ENCODE assay signal across 8 cellular contexts in genomic region chr19:46975918-46976782, GRCh38. TPM values are rescaled to one million over a fixed set of nuclear protein-coding genes. Genes with fewer than 3 reads are reported as not detected.
DNase-seq lines count a peak whose midpoint lies in the region; ATAC-seq and TF ChIP-seq lines count a peak whose summit lies in the region.

No MANE protein-coding gene starts in this region.

- H3K4me3 Mint-ChIP-seq in activated CD8-positive, alpha-beta memory T cell treated with anti-CD3 and anti-CD28 coated beads, Interleukin-2, amount 10 ng/mL, durations not matched to agents 7 days and 5 days: no peak overlapping the region

- no peaks in the 10 kb centered on the region for H3K27me3 ChIP-seq in layer of hippocampus (ENCODE audit: control insufficient read depth, insufficient read depth, low read length)

- peak overlapping the region; percentile 52 for H3K4me3 ChIP-seq in coronary artery

- ATAC-seq in activated CD8-positive, alpha-beta memory T cell treated with anti-CD3 and anti-CD28 coated beads, Interleukin-2, amount 10 ng/mL, durations not matched to agents 7 days and 5 days: no peak
- ATAC-seq in GM19395 (IDR thresholded peaks at IDR 0.05; ENCODE audit: unreplicated experiment) (no peak), HG03439 (IDR thresholded peaks at IDR 0.05; ENCODE audit: unreplicated experiment) (no peak), HG03354 (IDR thresholded peaks at IDR 0.05; ENCODE audit: poor library complexity, severe bottlenecking, unreplicated experiment) (no peak)

- H3K27ac ChIP-seq in coronary artery (peak overlapping the region; percentile 87 to 97), layer of hippocampus (ENCODE audit: low read depth, low read length) (peak overlapping the region; percentile 87)

- peak overlapping the region; percentile 19 for H3K27ac Mint-ChIP-seq in activated CD8-positive, alpha-beta memory T cell treated with anti-CD3 and anti-CD28 coated beads, Interleukin-2, amount 10 ng/mL, durations not matched to agents 7 days and 5 days

- H3K9me3 Mint-ChIP-seq in activated CD8-positive, alpha-beta memory T cell treated with anti-CD3 and anti-CD28 coated beads, Interleukin-2, amount 10 ng/mL, durations not matched to agents 7 days and 5 days (ENCODE audit: low read depth): no peaks in the 10 kb centered on the region

- CTCF ChIA-PET in activated CD8-positive, alpha-beta memory T cell treated with anti-CD3 and anti-CD28 coated beads, Interleukin-2, amount 10 ng/mL, durations not matched to agents 7 days and 5 days (lab: Charles Lee): interaction anchor here (0.7 to 2.7 kb wide), 8 partner anchors 9 to 209 kb away, joined by 3 to 9 read pairs (median 4); no protein-coding TSS in a partner anchor

- peaks cover 40% of the 10 kb centered on the region for H3K4me1 Mint-ChIP-seq in activated CD8-positive, alpha-beta memory T cell treated with anti-CD3 and anti-CD28 coated beads, Interleukin-2, amount 10 ng/mL, durations not matched to agents 7 days and 5 days

- DNase-seq in activated CD8-positive, alpha-beta memory T cell treated with anti-CD3 and anti-CD28 coated beads, Interleukin-2, amount 10 ng/mL, durations not matched to agents 7 days and 5 days: no peak
- DNase-seq in activated CD8-positive, alpha-beta memory T cell treated with anti-CD3 and anti-CD28 coated beads for 24 hours: no peak
- DNase-seq in coronary artery (ENCODE audit: low spot score) (peak; percentile 99), stromal cell of bone marrow (ENCODE audit: low read depth) (peak; percentile 97)

- no peaks in the 10 kb centered on the region for H3K27me3 Mint-ChIP-seq in activated CD8-positive, alpha-beta memory T cell treated with anti-CD3 and anti-CD28 coated beads, Interleukin-2, amount 10 ng/mL, durations not matched to agents 7 days and 5 days

- no peak for TF ChIP-seq CTCF in coronary artery (IDR thresholded peaks at IDR 0.05)

- H3K36me3 Mint-ChIP-seq in activated CD8-positive, alpha-beta memory T cell treated with anti-CD3 and anti-CD28 coated beads, Interleukin-2, amount 10 ng/mL, durations not matched to agents 7 days and 5 days: peaks cover 4% of the 10 kb centered on the region

RNA-seq across cellular contexts. Expression of gene NPAS1, which starts 43.5 kb away (rescaled TPM):
- total RNA-seq in activated CD8-positive, alpha-beta memory T cell treated with anti-CD3 and anti-CD28 coated beads, Interleukin-2, amount 10 ng/mL, durations not matched to agents 7 days and 5 days: under 1 TPM; 0.41 to 0.68 TPM

Comparison
In these comparisons a context has a peak if more than half of its experiments do, and no peak if none do; other contexts are left out.
1. DNase-seq: peak in coronary artery (single experiment) and stromal cell of bone marrow (single experiment); none in activated CD8-positive, alpha-beta memory T cell treated with anti-CD3 and anti-CD28 coated beads, Interleukin-2, amount 10 ng/mL, durations not matched to agents 7 days and 5 days (single experiment) and activated CD8-positive, alpha-beta memory T cell treated with anti-CD3 and anti-CD28 coated beads for 24 hours (single experiment).